16 cellular contexts compared by ENCODE assay signal in the genomic region with DNA sequence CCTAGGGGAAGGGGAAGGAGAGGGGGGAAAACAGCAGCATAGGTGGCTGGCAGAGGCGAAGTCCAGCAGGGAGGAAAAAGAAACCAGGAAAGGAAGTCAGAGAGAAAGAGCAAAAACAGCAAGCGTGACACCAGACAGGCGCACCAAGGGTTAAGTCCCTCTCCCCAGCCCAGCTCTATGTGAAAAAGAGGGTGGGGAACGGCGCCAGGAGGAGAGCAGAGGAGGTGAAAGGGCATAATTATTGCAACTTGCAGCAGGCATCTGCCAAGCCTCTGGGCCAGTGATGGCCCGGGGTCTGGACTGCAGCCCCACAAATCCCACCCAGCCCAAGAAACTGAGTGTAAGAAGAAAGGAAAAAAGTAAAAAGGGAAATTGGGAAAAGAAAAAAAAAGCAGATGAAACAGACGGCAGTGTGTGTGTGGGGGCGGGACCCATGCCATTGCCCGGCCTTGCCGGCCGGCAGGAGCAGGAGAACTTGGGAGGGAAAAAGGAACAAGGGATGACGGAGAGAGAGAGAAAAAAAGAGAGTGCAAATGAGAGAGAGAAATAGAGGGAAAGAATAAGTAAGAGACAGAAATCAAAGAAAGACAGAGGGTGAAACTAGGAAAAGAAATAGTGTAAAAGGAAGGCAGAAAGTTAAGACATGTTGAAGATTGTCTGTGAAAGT. TPM values are rescaled to one million over a fixed set of nuclear protein-coding genes. Genes with fewer than 3 reads are reported as not detected.
A peak's percentile ranks its signal among the peaks of the same experiment; 100 is the strongest.
DNase-seq lines count a peak whose midpoint lies in the region; ATAC-seq, FAIRE-seq and TF ChIP-seq lines count a peak whose summit lies in the region.
"Had no signal": no experiment of that assay in that cellular context is flagged by ENCODE, and none has a peak within 500 bp of the region (broad histone marks: within the 10 kb centered on the region; RNA-seq: fewer than 3 reads in every experiment).

No MANE protein-coding gene starts in this region.

- no peaks in the 10 kb centered on the region for H3K4me1 ChIP-seq in small intestine (ENCODE audit: control insufficient read depth in 2 of 2, insufficient read depth in 1 of 2, low read depth in 1 of 2, low read length in 1 of 2)
- H3K4me1 ChIP-seq: pancreas had no signal

- peak; percentile 10 for DNase-seq in activated CD4-positive, alpha-beta memory T cell treated with anti-CD3 and anti-CD28 coated beads for 36 hours
- DNase-seq in activated CD4-positive, alpha-beta memory T cell treated with anti-CD3 and anti-CD28 coated beads, Interleukin-2, amount 10 ng/mL, durations not matched to agents 7 days and 5 days: no peak
- DNase-seq in left lobe of liver (ENCODE audit: low spot score) (peak; percentile 60), small intestine (no peak), NCI-H510A (lab: John Stamatoyannopoulos, UW) (no peak), CD14-positive monocyte (ENCODE audit: low spot score) (no peak)
- DNase-seq in stimulated activated naive B cell treated with anti-CD40 and anti-IgM and Interleukin-4, amounts not matched to agents 10 μg/mL and 1 μg/mL and 100 μg/mL, for 72 hours: no peak
- DNase-seq: ACHN, DMS79 treated with DMSO at 0.1 percent for 48 hours, MG63, NCI-H2171 treated with DMSO at 0.1 percent for 48 hours, pancreas had no signal

- no peak overlapping the region for H3K27ac ChIP-seq in small intestine (ENCODE audit: low read depth in 1 of 2, low read length in 1 of 2)
- H3K27ac ChIP-seq: pancreas had no signal

- peaks cover 40% of the 10 kb centered on the region for H3K4me1 Mint-ChIP-seq in activated CD4-positive, alpha-beta memory T cell treated with anti-CD3 and anti-CD28 coated beads for 36 hours (ENCODE audit: low read depth)
- peaks cover 37% of the 10 kb centered on the region for H3K4me1 Mint-ChIP-seq in activated CD4-positive, alpha-beta memory T cell treated with anti-CD3 and anti-CD28 coated beads, Interleukin-2, amount 10 ng/mL, durations not matched to agents 7 days and 5 days
- peaks cover 11% of the 10 kb centered on the region for H3K4me1 Mint-ChIP-seq in activated T-helper 17 cell treated with anti-CD3 and anti-CD28 coated beads, Interleukin-2, amount 50 U/mL, for 72 hours
- peaks cover 6 to 14% of the 10 kb centered on the region in 2 donors for H3K4me1 Mint-ChIP-seq in stimulated activated naive B cell treated with anti-CD40 and anti-IgM and Interleukin-4, amounts not matched to agents 10 μg/mL and 1 μg/mL and 100 μg/mL, for 72 hours
- H3K4me1 Mint-ChIP-seq in CD14-positive monocyte: peaks cover 46% of the 10 kb centered on the region

- CTCF ChIA-PET in activated CD4-positive, alpha-beta memory T cell treated with anti-CD3 and anti-CD28 coated beads for 36 hours (lab: Charles Lee): no interaction called here
- CTCF ChIA-PET in activated CD4-positive, alpha-beta memory T cell treated with anti-CD3 and anti-CD28 coated beads, Interleukin-2, amount 10 ng/mL, durations not matched to agents 7 days and 5 days (lab: Charles Lee): no interaction called here

- no peaks in the 10 kb centered on the region for H3K27me3 ChIP-seq in small intestine (ENCODE audit: control insufficient read depth in 2 of 2, insufficient read depth in 2 of 2, low read length in 2 of 2)
- H3K27me3 ChIP-seq: MG63, pancreas had no signal

- no peak overlapping the region for H3K4me3 Mint-ChIP-seq in activated CD4-positive, alpha-beta memory T cell treated with anti-CD3 and anti-CD28 coated beads for 36 hours
- H3K4me3 Mint-ChIP-seq in activated CD4-positive, alpha-beta memory T cell treated with anti-CD3 and anti-CD28 coated beads, Interleukin-2, amount 10 ng/mL, durations not matched to agents 7 days and 5 days: no peak overlapping the region
- peak overlapping the region; percentile 57 for H3K4me3 Mint-ChIP-seq in activated T-helper 17 cell treated with anti-CD3 and anti-CD28 coated beads, Interleukin-2, amount 50 U/mL, for 72 hours
- no peak overlapping the region for H3K4me3 Mint-ChIP-seq in stimulated activated naive B cell treated with anti-CD40 and anti-IgM and Interleukin-4, amounts not matched to agents 10 μg/mL and 1 μg/mL and 100 μg/mL, for 72 hours
- H3K4me3 Mint-ChIP-seq in CD14-positive monocyte: no peak overlapping the region

- no peak overlapping the region for H3K4me3 ChIP-seq in small intestine (ENCODE audit: low read depth in 1 of 2, low read length in 2 of 2)
- H3K4me3 ChIP-seq: MG63, pancreas had no signal

- peaks cover 5% of the 10 kb centered on the region for H3K9me3 Mint-ChIP-seq in activated CD4-positive, alpha-beta memory T cell treated with anti-CD3 and anti-CD28 coated beads for 36 hours
- H3K9me3 Mint-ChIP-seq in activated CD4-positive, alpha-beta memory T cell treated with anti-CD3 and anti-CD28 coated beads, Interleukin-2, amount 10 ng/mL, durations not matched to agents 7 days and 5 days: peaks cover 5% of the 10 kb centered on the region
- no peaks in the 10 kb centered on the region for H3K9me3 Mint-ChIP-seq in activated T-helper 17 cell treated with anti-CD3 and anti-CD28 coated beads, Interleukin-2, amount 50 U/mL, for 72 hours
- H3K9me3 Mint-ChIP-seq in stimulated activated naive B cell treated with anti-CD40 and anti-IgM and Interleukin-4, amounts not matched to agents 10 μg/mL and 1 μg/mL and 100 μg/mL, for 72 hours: peaks cover 5 to 6% of the 10 kb centered on the region in 2 donors
- peaks cover 6 to 25% (median 12%) of the 10 kb centered on the region in 7 donors for H3K9me3 Mint-ChIP-seq in CD14-positive monocyte

- no peaks in the 10 kb centered on the region for H3K27me3 Mint-ChIP-seq in activated CD4-positive, alpha-beta memory T cell treated with anti-CD3 and anti-CD28 coated beads for 36 hours
- H3K27me3 Mint-ChIP-seq in activated CD4-positive, alpha-beta memory T cell treated with anti-CD3 and anti-CD28 coated beads, Interleukin-2, amount 10 ng/mL, durations not matched to agents 7 days and 5 days: no peaks in the 10 kb centered on the region
- no peaks in the 10 kb centered on the region for H3K27me3 Mint-ChIP-seq in activated T-helper 17 cell treated with anti-CD3 and anti-CD28 coated beads, Interleukin-2, amount 50 U/mL, for 72 hours
- peaks cover 0 to 8% of the 10 kb centered on the region in 2 donors for H3K27me3 Mint-ChIP-seq in stimulated activated naive B cell treated with anti-CD40 and anti-IgM and Interleukin-4, amounts not matched to agents 10 μg/mL and 1 μg/mL and 100 μg/mL, for 72 hours
- peaks cover 0 to 20% (median 0%) of the 10 kb centered on the region in 3 donors for H3K27me3 Mint-ChIP-seq in CD14-positive monocyte (ENCODE audit: low read depth in 3 of 3)

- no peak for TF ChIP-seq CTCF in CD14-positive monocyte (IDR thresholded peaks at IDR 0.05)

- no peaks in the 10 kb centered on the region for H3K9me3 ChIP-seq in small intestine (ENCODE audit: control insufficient read depth, low read depth)
- H3K9me3 ChIP-seq: MG63, pancreas had no signal

- FAIRE-seq in small intestine (lab: Jason Lieb, UNC): no peak
- FAIRE-seq: keratinocyte had no signal

- WGBS in small intestine, 3 donors: 42 to 66% (median 52%) methylated on average over 12 of the region's 12 CpGs

- H3K36me3 Mint-ChIP-seq in activated CD4-positive, alpha-beta memory T cell treated with anti-CD3 and anti-CD28 coated beads for 36 hours: peaks cover 1% of the 10 kb centered on the region
- H3K36me3 Mint-ChIP-seq in activated CD4-positive, alpha-beta memory T cell treated with anti-CD3 and anti-CD28 coated beads, Interleukin-2, amount 10 ng/mL, durations not matched to agents 7 days and 5 days (ENCODE audit: low read depth): no peaks in the 10 kb centered on the region
- no peaks in the 10 kb centered on the region for H3K36me3 Mint-ChIP-seq in activated T-helper 17 cell treated with anti-CD3 and anti-CD28 coated beads, Interleukin-2, amount 50 U/mL, for 72 hours (ENCODE audit: low read depth)
- peaks cover 2 to 10% of the 10 kb centered on the region in 2 donors for H3K36me3 Mint-ChIP-seq in stimulated activated naive B cell treated with anti-CD40 and anti-IgM and Interleukin-4, amounts not matched to agents 10 μg/mL and 1 μg/mL and 100 μg/mL, for 72 hours
- no peaks in the 10 kb centered on the region for H3K36me3 Mint-ChIP-seq in CD14-positive monocyte

- H3K27ac Mint-ChIP-seq in activated CD4-positive, alpha-beta memory T cell treated with anti-CD3 and anti-CD28 coated beads for 36 hours: no peak overlapping the region
- H3K27ac Mint-ChIP-seq in activated CD4-positive, alpha-beta memory T cell treated with anti-CD3 and anti-CD28 coated beads, Interleukin-2, amount 10 ng/mL, durations not matched to agents 7 days and 5 days: no peak overlapping the region
- peak overlapping the region; percentile 75 for H3K27ac Mint-ChIP-seq in activated T-helper 17 cell treated with anti-CD3 and anti-CD28 coated beads, Interleukin-2, amount 50 U/mL, for 72 hours
- peak overlapping the region; percentile 38 for H3K27ac Mint-ChIP-seq in stimulated activated naive B cell treated with anti-CD40 and anti-IgM and Interleukin-4, amounts not matched to agents 10 μg/mL and 1 μg/mL and 100 μg/mL, for 72 hours
- peak overlapping the region in 2 of 7 donors; percentile 15 to 48 for H3K27ac Mint-ChIP-seq in CD14-positive monocyte

- no peak for ATAC-seq in activated T-helper 17 cell treated with anti-CD3 and anti-CD28 coated beads, Interleukin-2, amount 50 U/mL, for 72 hours (replicated peaks)
- ATAC-seq in left lobe of liver: peak; percentile 89
- ATAC-seq in stimulated activated naive B cell treated with anti-CD40 and anti-IgM and Interleukin-4, amounts not matched to agents 10 μg/mL and 1 μg/mL and 100 μg/mL, for 72 hours (replicated peaks): no peak

- POLR2A ChIA-PET in activated CD4-positive, alpha-beta memory T cell treated with anti-CD3 and anti-CD28 coated beads for 36 hours (lab: Charles Lee): no interaction called here
- POLR2A ChIA-PET in activated CD4-positive, alpha-beta memory T cell treated with anti-CD3 and anti-CD28 coated beads, Interleukin-2, amount 10 ng/mL, durations not matched to agents 7 days and 5 days (lab: Charles Lee): no interaction called here

- intact Hi-C loops in activated CD4-positive, alpha-beta memory T cell treated with anti-CD3 and anti-CD28 coated beads for 36 hours (cut with micrococcal nuclease): no loop called here
- intact Hi-C loops in CD14-positive monocyte (cut with micrococcal nuclease): no loop called here

- no peaks in the 10 kb centered on the region for H3K36me3 ChIP-seq in small intestine (ENCODE audit: control insufficient read depth in 2 of 2, insufficient read depth in 2 of 2, low read length in 2 of 2)
- H3K36me3 ChIP-seq: MG63, pancreas had no signal

RNA-seq across cellular contexts. Expression of gene RHOXF2, which starts 14.1 kb away (rescaled TPM):
- not detected for total RNA-seq in activated CD4-positive, alpha-beta memory T cell treated with anti-CD3 and anti-CD28 coated beads for 36 hours
- not detected for total RNA-seq in activated CD4-positive, alpha-beta memory T cell treated with anti-CD3 and anti-CD28 coated beads, Interleukin-2, amount 10 ng/mL, durations not matched to agents 7 days and 5 days
- under 1 TPM in 1 of 2 donors, not detected in 1; 0.29 TPM for total RNA-seq in activated T-helper 17 cell treated with anti-CD3 and anti-CD28 coated beads, Interleukin-2, amount 50 U/mL, for 72 hours
- not detected for total RNA-seq in left lobe of liver
- polyA plus RNA-seq in small intestine (not detected), CD14-positive monocyte (not detected)
- total RNA-seq: cerebellum, fibroblast of lung had no signal
- polyA plus RNA-seq: fibroblast of lung, keratinocyte, pancreas had no signal

RNA-seq across cellular contexts. Expression of gene RHOXF1, which starts 28.6 kb away (rescaled TPM):
- total RNA-seq in activated CD4-positive, alpha-beta memory T cell treated with anti-CD3 and anti-CD28 coated beads for 36 hours: not detected
- total RNA-seq in activated CD4-positive, alpha-beta memory T cell treated with anti-CD3 and anti-CD28 coated beads, Interleukin-2, amount 10 ng/mL, durations not matched to agents 7 days and 5 days: not detected
- under 1 TPM in 1 of 2 donors, not detected in 1; 0.37 TPM for total RNA-seq in activated T-helper 17 cell treated with anti-CD3 and anti-CD28 coated beads, Interleukin-2, amount 50 U/mL, for 72 hours
- not detected for total RNA-seq in left lobe of liver
- 1 to 10 TPM in 1 of 3 donors, not detected in 2; 1.1 TPM for polyA plus RNA-seq in small intestine
- not detected for polyA plus RNA-seq in CD14-positive monocyte
- total RNA-seq: cerebellum, fibroblast of lung had no signal
- polyA plus RNA-seq: fibroblast of lung, keratinocyte had no signal

Comparison
In these comparisons a context has a peak if more than half of its experiments do, and no peak if none do; other contexts are left out.
1. DNase-seq: peak in activated CD4-positive, alpha-beta memory T cell treated with anti-CD3 and anti-CD28 coated beads for 36 hours (single experiment) and left lobe of liver (single experiment); none in activated CD4-positive, alpha-beta memory T cell treated with anti-CD3 and anti-CD28 coated beads, Interleukin-2, amount 10 ng/mL, durations not matched to agents 7 days and 5 days (single experiment), stimulated activated naive B cell treated with anti-CD40 and anti-IgM and Interleukin-4, amounts not matched to agents 10 μg/mL and 1 μg/mL and 100 μg/mL, for 72 hours (single experiment), small intestine (single experiment), NCI-H510A (single experiment) and CD14-positive monocyte (single experiment).
2. H3K27ac Mint-ChIP-seq: peak in activated T-helper 17 cell treated with anti-CD3 and anti-CD28 coated beads, Interleukin-2, amount 50 U/mL, for 72 hours (single experiment) and stimulated activated naive B cell treated with anti-CD40 and anti-IgM and Interleukin-4, amounts not matched to agents 10 μg/mL and 1 μg/mL and 100 μg/mL, for 72 hours (single experiment); none in activated CD4-positive, alpha-beta memory T cell treated with anti-CD3 and anti-CD28 coated beads for 36 hours (single experiment) and activated CD4-positive, alpha-beta memory T cell treated with anti-CD3 and anti-CD28 coated beads, Interleukin-2, amount 10 ng/mL, durations not matched to agents 7 days and 5 days (single experiment).